Comparison of ENCODE assay signal across 20 cellular contexts in the genomic region with DNA sequence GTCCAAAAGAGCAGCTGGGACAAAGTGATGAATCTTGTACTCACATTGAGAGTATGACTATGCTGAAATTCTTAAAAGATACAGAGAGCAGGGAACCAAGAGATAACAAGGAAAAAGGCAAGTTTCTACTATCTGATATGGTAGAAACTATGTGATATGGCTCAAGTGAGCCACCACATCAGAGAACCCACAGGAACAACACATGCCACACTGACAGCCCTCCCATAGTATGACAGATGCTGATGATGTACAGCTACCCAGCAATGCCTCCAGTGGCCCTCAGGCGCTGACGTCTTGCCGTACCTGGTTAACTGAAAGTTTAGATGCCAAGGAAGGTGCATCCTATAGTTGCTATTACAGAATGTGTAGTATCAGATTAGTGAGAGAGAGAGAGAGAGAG.
"Had no signal": no experiment of that assay in that cellular context is flagged by ENCODE, and none has a peak within 500 bp of the region (broad histone marks: within the 10 kb centered on the region; RNA-seq: fewer than 3 reads in every experiment).

No MANE protein-coding gene starts in this region.

- H3K4me1 Mint-ChIP-seq: activated B cell treated with CpG ODN at 0.5 μM for 24 hours, memory B cell had no signal

- H3K4me3 ChIP-seq: body of pancreas, right atrium auricular region, smooth muscle cell, thyroid gland, uterus had no signal

- H3K9me3 Mint-ChIP-seq: activated B cell treated with CpG ODN at 0.5 μM for 24 hours; memory B cell; nephron; T-helper 1 cell treated with Interleukin-12 subunit alpha and Interleukin-12 subunit beta and Interleukin-4 antibody, amounts not matched to agents 30 μg/mL and 1 μg/mL, for 36 hours had no signal

- H3K27me3 Mint-ChIP-seq: activated B cell treated with CpG ODN at 0.5 μM for 24 hours, memory B cell, progenitor cell of endocrine pancreas had no signal

- ATAC-seq: body of pancreas, foreskin keratinocyte, left ventricle myocardium superior had no signal

- DNase-seq: activated B cell treated with CpG ODN at 0.5 μM for 24 hours; activated naive CD4-positive, alpha-beta T cell; amniotic stem cell; body of pancreas; caudate nucleus; foreskin keratinocyte; glutamatergic neuron; hypothalamus; kidney; left ventricle myocardium superior; occipital lobe; SIG-M5; thyroid gland; uterus had no signal

- H3K27ac Mint-ChIP-seq: activated B cell treated with CpG ODN at 0.5 μM for 24 hours; memory B cell; nephron; progenitor cell of endocrine pancreas; T-helper 1 cell treated with Interleukin-12 subunit alpha and Interleukin-12 subunit beta and Interleukin-4 antibody, amounts not matched to agents 30 μg/mL and 1 μg/mL, for 36 hours had no signal

- H3K4me3 Mint-ChIP-seq: activated B cell treated with CpG ODN at 0.5 μM for 24 hours; memory B cell; nephron; T-helper 1 cell treated with Interleukin-12 subunit alpha and Interleukin-12 subunit beta and Interleukin-4 antibody, amounts not matched to agents 30 μg/mL and 1 μg/mL, for 36 hours had no signal
